In the genomic region with DNA sequence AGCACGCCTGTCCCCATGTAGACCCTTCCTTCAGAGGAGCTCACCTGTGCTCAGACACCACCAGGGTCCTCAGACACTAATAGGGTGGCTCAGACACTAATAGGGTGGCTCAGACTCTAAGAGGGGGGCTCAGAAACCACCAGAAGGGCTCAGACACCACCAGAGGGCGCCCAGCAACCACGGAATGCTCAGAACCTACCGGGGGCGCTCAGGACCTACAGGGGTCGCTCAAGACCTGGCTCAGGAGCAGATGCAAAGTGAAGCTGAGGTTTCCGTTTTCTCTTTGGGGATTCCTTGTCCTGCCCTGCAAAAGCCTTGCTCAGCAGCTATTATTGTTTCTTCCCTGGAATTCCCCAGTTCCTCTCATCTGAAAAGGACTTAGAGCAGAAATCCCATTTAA, we compare ENCODE assay signal across 8 cellular contexts.
DNase-seq lines count a peak whose midpoint lies in the region; ATAC-seq, FAIRE-seq and TF ChIP-seq lines count a peak whose summit lies in the region.
"Not testable (repeated sequence)": the region's sequence is repeated elsewhere in the genome, so short reads cannot be mapped to it uniquely, and the experiment has no call there.

No MANE protein-coding gene starts in this region.

- H3K27ac ChIP-seq in A549: not testable (repeated sequence)

- not testable (repeated sequence) for FAIRE-seq in A549 (lab: Jason Lieb, UNC)

- POLR2A ChIA-PET in A549 (lab: Yijun Ruan, JAX): not testable (repeated sequence)

- H3K4me1 Mint-ChIP-seq in T-helper 17 cell: not testable (repeated sequence)

- intact Hi-C loops in left cardiac atrium (cut with DNase I): not testable (repeated sequence)

- not testable (repeated sequence) for H3K9me3 ChIP-seq in A549; T-helper 17 cell (ENCODE audit: control insufficient read depth, low read length, poor library complexity, severe bottlenecking)

- not testable (repeated sequence) for TF ChIP-seq CTCF in A549 (IDR thresholded peaks at IDR 0.05)

- H3K4me3 ChIP-seq in A549: not testable (repeated sequence)

- not testable (repeated sequence) for TF ChIP-seq POLR2A in A549 (IDR thresholded peaks at IDR 0.05; ENCODE audit: low read length)

- TF ChIP-seq RAD21 in A549 (conservative IDR thresholded peaks at IDR 0.05 in 1 of 2, IDR thresholded peaks at IDR 0.05 in 1 of 2): not testable (repeated sequence)

- TF ChIP-seq EP300 in A549 (IDR thresholded peaks at IDR 0.05): not testable (repeated sequence)

- CTCF ChIA-PET in A549 (lab: Yijun Ruan, JAX): not testable (repeated sequence)

- ATAC-seq in A549 (peak; percentile 63 to 88; a peak in 4 of 6 replicates), GM18868 (IDR thresholded peaks at IDR 0.05; ENCODE audit: unreplicated experiment) (peak; percentile 99), GM19467 (IDR thresholded peaks at IDR 0.05; ENCODE audit: unreplicated experiment) (peak; percentile 90), GM21786 (IDR thresholded peaks at IDR 0.05; ENCODE audit: unreplicated experiment) (peak; percentile 93), HG02970 (IDR thresholded peaks at IDR 0.05; ENCODE audit: low FRiP score, unreplicated experiment) (peak; percentile 81), HG03342 (IDR thresholded peaks at IDR 0.05; ENCODE audit: unreplicated experiment) (peak; percentile 96), T-helper 17 cell (peak; percentile 97), left cardiac atrium (peak; percentile 30 to 66)

- WGBS in A549 (ENCODE audit: missing lambda C conversion rate): no CpG with 5 or more reads among the region's 7 CpGs

- not testable (repeated sequence) for H3K36me3 Mint-ChIP-seq in T-helper 17 cell (ENCODE audit: low read depth)

- H3K27me3 Mint-ChIP-seq in T-helper 17 cell: not testable (repeated sequence)

- not testable (repeated sequence) for H3K27ac Mint-ChIP-seq in T-helper 17 cell

- not testable (repeated sequence) for H3K4me2 ChIP-seq in A549

- not testable (repeated sequence) for H3K4me3 Mint-ChIP-seq in T-helper 17 cell

- DNase-seq in A549 (ENCODE audit: low read depth in 1 of 2, low spot score in 1 of 2); T-helper 17 cell; left cardiac atrium: not testable (repeated sequence)

- not testable (repeated sequence) for H3K4me1 ChIP-seq in A549

Comparison
In these comparisons a context has a peak if more than half of its experiments do, and no peak if none do; other contexts are left out.
1. ATAC-seq: peak in every context shown above with its lines; median percentile 99 in GM18868; 97 in T-helper 17 cell; 96 in HG03342; 93 in GM21786; 90 in GM19467; 81 in HG02970; 76 in A549; 48 in left cardiac atrium.